9 cellular contexts compared by ENCODE assay signal in genomic region chr9:94603259-94603776, GRCh38. TPM values are rescaled to one million over a fixed set of nuclear protein-coding genes. Genes with fewer than 3 reads are reported as not detected.
DNase-seq lines count a peak whose midpoint lies in the region; ATAC-seq and FAIRE-seq lines count a peak whose summit lies in the region.
"Had no signal": no experiment of that assay in that cellular context is flagged by ENCODE, and none has a peak within 500 bp of the region (broad histone marks: within the 10 kb centered on the region; RNA-seq: fewer than 3 reads in every experiment).

No MANE protein-coding gene starts in this region.

- peak overlapping the region in 1 of 2 donors; percentile 19 for H3K27ac ChIP-seq in small intestine (ENCODE audit: low read depth in 1 of 2, low read length in 1 of 2)

- FAIRE-seq in small intestine (lab: Jason Lieb, UNC) = no peak
- FAIRE-seq: A204.1 had no signal

- DNase-seq in DMS53 (lab: John Stamatoyannopoulos, UW) (peak; percentile 28), DMS53 treated with DMSO at 0.1 percent for 48 hours (lab: John Stamatoyannopoulos, UW; ENCODE audit: unreplicated experiment) (no peak), NCI-H1092 treated with DMSO at 0.1 percent for 48 hours (lab: John Stamatoyannopoulos, UW) (peak; percentile 49), T-helper 9 cell (peak; percentile 48), astrocyte of the hippocampus (ENCODE audit: low read depth, low spot score) (peak; percentile 64), iPS DF 4.7 (ENCODE audit: extremely low read depth, low spot score) (peak; percentile 81), small intestine (peak; percentile 86)

- H3K27me3 ChIP-seq in small intestine (ENCODE audit: control insufficient read depth in 2 of 2, insufficient read depth in 2 of 2, low read length in 2 of 2) = no peaks in the 10 kb centered on the region

- H3K9me3 ChIP-seq in small intestine (ENCODE audit: control insufficient read depth, low read depth) = no peaks in the 10 kb centered on the region

- WGBS in small intestine, 3 donors = 2 to 9% (median 4%) methylated on average over 15 of the region's 15 CpGs

- no peak for ATAC-seq in HG02870 (IDR thresholded peaks at IDR 0.05; ENCODE audit: unreplicated experiment)

- no peak overlapping the region for H3K4me3 ChIP-seq in small intestine (ENCODE audit: low read depth in 1 of 2, low read length in 2 of 2)

- H3K36me3 ChIP-seq in small intestine (ENCODE audit: control insufficient read depth in 2 of 2, insufficient read depth in 2 of 2, low read length in 2 of 2) = peaks cover 0 to 5% of the 10 kb centered on the region in 2 donors

- H3K4me1 ChIP-seq in small intestine (ENCODE audit: control insufficient read depth in 2 of 2, insufficient read depth in 1 of 2, low read depth in 1 of 2, low read length in 1 of 2) = peaks cover 2 to 4% of the 10 kb centered on the region in 2 donors

RNA-seq across cellular contexts. Expression of gene FBP2, which starts 9.7 kb away (rescaled TPM):
- polyA plus RNA-seq in small intestine = 1 to 10 TPM in 2 of 3 donors, not detected in 1; 1.1 to 1.9 TPM

RNA-seq across cellular contexts. Expression of gene FBP1, which starts 36.0 kb away (rescaled TPM):
- 1,000 to 10,000 TPM in 1 of 3 donors, 100 to 1,000 TPM in 2; 113 to 1,158 (median 497) TPM for polyA plus RNA-seq in small intestine

RNA-seq across cellular contexts. Expression of gene PCAT7, which starts 48.4 kb away (rescaled TPM):
- polyA plus RNA-seq in small intestine = 1 to 10 TPM in 1 of 3 donors, under 1 TPM in 2; 0.42 to 2.0 (median 0.54) TPM
